ENCODE assay signal across 28 cellular contexts in genomic region chr5:123947797-123948196, GRCh38.
"Had no signal": no experiment of that assay in that cellular context is flagged by ENCODE, and none has a peak within 500 bp of the region (broad histone marks: within the 10 kb centered on the region; RNA-seq: fewer than 3 reads in every experiment).

No MANE protein-coding gene starts in this region.

- H3K4me1 Mint-ChIP-seq: naive thymus-derived CD8-positive, alpha-beta T cell had no signal

- H3K9me3 ChIP-seq: esophagus squamous epithelium, gastrocnemius medialis, lower lobe of right lung had no signal

- H3K27ac ChIP-seq: epithelial cell of prostate, esophagus squamous epithelium, gastrocnemius medialis, heart right ventricle, left lung, lower lobe of right lung had no signal

- ATAC-seq: effector memory CD8-positive, alpha-beta T cell; esophagus mucosa; gastrocnemius medialis; heart right ventricle; left cardiac atrium; left lung; left ventricle myocardium superior; lower lobe of right lung; mucosa of descending colon; naive thymus-derived CD8-positive, alpha-beta T cell had no signal

- H3K4me3 Mint-ChIP-seq: dendritic cell treated with granulocyte-macrophage colony-stimulating factor and Interleukin-4, amounts not matched to agents 40 ng/mL and 50 ng/mL, for 4 days; effector memory CD8-positive, alpha-beta T cell; endodermal cell; mesothelial cell of epicardium; naive B cell; naive thymus-derived CD8-positive, alpha-beta T cell had no signal

- H3K27ac Mint-ChIP-seq: dendritic cell treated with granulocyte-macrophage colony-stimulating factor and Interleukin-4, amounts not matched to agents 40 ng/mL and 50 ng/mL, for 4 days; effector memory CD8-positive, alpha-beta T cell; endodermal cell; mesothelial cell of epicardium; naive B cell; naive thymus-derived CD8-positive, alpha-beta T cell had no signal

- DNase-seq: cortex of kidney; effector CD8-positive, alpha-beta T cell; effector memory CD8-positive, alpha-beta T cell; endodermal cell; erythroblast; esophagus squamous epithelium; foreskin fibroblast; foreskin melanocyte; gastrocnemius medialis; glutamatergic neuron; head of caudate nucleus; heart right ventricle; hippocampal formation; left cardiac atrium; left lung; left ventricle myocardium superior; lower lobe of right lung; mesenchymal stem cell; mucosa of descending colon; naive B cell; naive thymus-derived CD8-positive, alpha-beta T cell had no signal

- H3K36me3 ChIP-seq: esophagus squamous epithelium, gastrocnemius medialis, heart right ventricle, left lung, lower lobe of right lung had no signal

- H3K4me3 ChIP-seq: esophagus squamous epithelium, gastrocnemius medialis, heart right ventricle, left lung, lower lobe of right lung, mucosa of descending colon had no signal

- FAIRE-seq: endometrium, islet of Langerhans, keratinocyte had no signal

- H3K27me3 ChIP-seq: esophagus squamous epithelium, gastrocnemius medialis, heart right ventricle, left lung had no signal

- H3K4me1 ChIP-seq: esophagus squamous epithelium, gastrocnemius medialis, heart right ventricle, left lung, lower lobe of right lung had no signal

- H3K27me3 Mint-ChIP-seq: dendritic cell treated with granulocyte-macrophage colony-stimulating factor and Interleukin-4, amounts not matched to agents 40 ng/mL and 50 ng/mL, for 4 days; effector memory CD8-positive, alpha-beta T cell; naive thymus-derived CD8-positive, alpha-beta T cell had no signal
